Comparison of ENCODE assay signal across 1 cellular context in genomic region chr7:102967798-102968197, GRCh38.
TF ChIP-seq lines count a peak whose summit lies in the region.

No MANE protein-coding gene starts in this region.

TF ChIP-seq in SK-N-SH, 30 proteins besides CTCF, POLR2A, EP300 and RAD21 (continued from another document):
- no peak for TF ChIP-seq MXI1 (IDR thresholded peaks at IDR 0.05; ENCODE audit: low read depth, low read length)
- no peak for TF ChIP-seq YY1 (IDR thresholded peaks at IDR 0.05; ENCODE audit: low read depth)
TF ChIP-seq in SK-N-SH: peak in this region for 0.
